ENCODE assay signal across 29 cellular contexts in genomic region chr7:35285799-35286198, GRCh38. TPM values are rescaled to one million over a fixed set of nuclear protein-coding genes. Genes with fewer than 3 reads are reported as not detected.
"Had no signal": no experiment of that assay in that cellular context is flagged by ENCODE, and none has a peak within 500 bp of the region (broad histone marks: within the 10 kb centered on the region; RNA-seq: fewer than 3 reads in every experiment).

No MANE protein-coding gene starts in this region.

- H3K27ac Mint-ChIP-seq: naive thymus-derived CD8-positive, alpha-beta T cell; nephron progenitor cell; stimulated activated naive CD8-positive, alpha-beta T cell treated with anti-CD3 and anti-CD28 coated beads, Interleukin-15, amount 100 ng/mL, for 72 hours had no signal

- H3K36me3 ChIP-seq: esophagus muscularis mucosa, heart right ventricle, lower lobe of right lung, prostate gland, right atrium auricular region, suprapubic skin, transverse colon, upper lobe of right lung, uterus had no signal

- H3K4me1 ChIP-seq: esophagus muscularis mucosa, lower lobe of right lung, prostate gland, suprapubic skin, transverse colon, upper lobe of right lung, uterus had no signal

- ATAC-seq: left ventricle myocardium superior; lower lobe of right lung; naive thymus-derived CD8-positive, alpha-beta T cell; sciatic nerve; stimulated activated naive CD8-positive, alpha-beta T cell treated with anti-CD3 and anti-CD28 coated beads, Interleukin-15, amount 100 ng/mL, for 72 hours; upper lobe of right lung had no signal

- H3K9me3 ChIP-seq: prostate gland, right atrium auricular region, suprapubic skin, transverse colon, upper lobe of right lung, uterus had no signal

- H3K4me3 Mint-ChIP-seq: naive thymus-derived CD8-positive, alpha-beta T cell; nephron progenitor cell; stimulated activated naive CD8-positive, alpha-beta T cell treated with anti-CD3 and anti-CD28 coated beads, Interleukin-15, amount 100 ng/mL, for 72 hours had no signal

- H3K27me3 ChIP-seq: heart right ventricle, right atrium auricular region, transverse colon, upper lobe of right lung, uterus had no signal

- H3K4me3 ChIP-seq: dorsolateral prefrontal cortex, esophagus muscularis mucosa, heart right ventricle, lower lobe of right lung, prostate gland, right atrium auricular region, smooth muscle cell, suprapubic skin, transverse colon, upper lobe of right lung, uterus had no signal

- H3K4me1 Mint-ChIP-seq: naive thymus-derived CD8-positive, alpha-beta T cell; nephron progenitor cell; stimulated activated naive CD8-positive, alpha-beta T cell treated with anti-CD3 and anti-CD28 coated beads, Interleukin-15, amount 100 ng/mL, for 72 hours had no signal

- DNase-seq: dorsolateral prefrontal cortex; effector CD4-positive, alpha-beta T cell; foreskin melanocyte; glutamatergic neuron; heart right ventricle; hippocampal formation; left ventricle myocardium superior; lower lobe of right lung; naive thymus-derived CD8-positive, alpha-beta T cell; nephron progenitor cell; nucleus accumbens; stimulated activated CD4-positive, alpha-beta T cell treated with anti-CD3 and anti-CD28 coated beads, Interleukin-12 subunit alpha, Interleukin-12 subunit beta, amount 100 ng/mL, for 4 hours; stimulated activated CD4-positive, alpha-beta T cell treated with anti-CD3 and anti-CD28 coated beads, Interleukin-1b, Interleukin-23, amount 100 ng/mL, for 48 hours; stimulated activated CD4-positive, alpha-beta T cell treated with anti-CD3 and anti-CD28 coated beads, Interleukin-4, amount 100 ng/mL, for 1 hour; stimulated activated CD8-positive, alpha-beta memory T cell treated with anti-CD3 and anti-CD28 coated beads, Interleukin-4, amount 100 ng/mL, for 48 hours; stimulated activated naive CD4-positive, alpha-beta T cell; stimulated activated naive CD8-positive, alpha-beta T cell treated with anti-CD3 and anti-CD28 coated beads, Interleukin-15, amount 100 ng/mL, for 72 hours; transverse colon; upper lobe of right lung; uterus had no signal

RNA-seq across cellular contexts. Expression of gene TBX20, which starts 31.9 kb away (rescaled TPM):
- polyA plus RNA-seq: endothelial cell of umbilical vein; keratinocyte; naive thymus-derived CD8-positive, alpha-beta T cell; thymus had no signal
